14 cellular contexts compared by ENCODE assay signal in the genomic region with DNA sequence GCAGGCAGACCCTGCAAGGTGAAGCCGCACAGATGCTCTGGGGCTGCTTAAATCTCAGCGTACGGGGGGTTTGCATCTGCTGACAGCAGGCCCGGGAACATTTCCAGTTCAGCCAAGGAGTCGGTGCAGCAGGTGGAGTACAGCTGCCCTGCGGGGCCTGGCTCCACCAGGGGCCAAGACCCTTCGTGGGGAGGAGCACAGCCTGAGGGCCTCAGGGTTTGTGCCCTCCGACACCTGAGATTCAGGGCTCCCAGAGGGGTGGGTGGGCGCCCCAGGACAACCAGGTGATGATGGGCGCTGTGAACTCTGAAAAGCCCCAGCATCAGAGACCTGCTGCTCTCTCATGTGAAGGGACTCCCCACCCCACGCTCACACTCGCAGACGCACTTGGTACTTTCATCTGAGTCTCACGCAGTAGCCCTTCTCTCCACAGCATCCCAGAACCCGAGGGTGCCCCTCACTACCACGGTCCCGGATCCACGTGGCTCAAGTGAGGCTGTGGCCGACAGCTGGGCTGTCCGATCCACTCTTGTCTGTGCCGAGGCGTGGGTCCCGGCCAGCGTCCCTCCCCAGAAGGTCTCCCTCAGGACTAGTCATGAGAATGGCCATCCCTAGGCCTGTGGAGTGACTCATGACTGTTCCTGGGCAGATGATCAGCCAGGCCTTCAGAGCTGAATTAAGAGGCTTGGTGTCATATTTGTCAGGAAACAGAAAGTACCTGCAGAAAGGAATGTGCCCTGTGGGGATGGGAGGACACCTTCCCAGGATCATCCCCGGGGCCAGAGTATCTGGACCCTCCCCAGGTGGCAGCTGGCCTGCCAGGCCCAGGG. TPM values are rescaled to one million over a fixed set of nuclear protein-coding genes. Genes with fewer than 3 reads are reported as not detected.
DNase-seq lines count a peak whose midpoint lies in the region; ATAC-seq and TF ChIP-seq lines count a peak whose summit lies in the region.
"Had no signal": no experiment of that assay in that cellular context is flagged by ENCODE, and none has a peak within 500 bp of the region (broad histone marks: within the 10 kb centered on the region; RNA-seq: fewer than 3 reads in every experiment).

No MANE protein-coding gene starts in this region.

- intact Hi-C loops in colonic mucosa (cut with DNase I) = no loop called here
- intact Hi-C loops in psoas muscle (cut with DNase I) = no loop called here

- H3K4me1 ChIP-seq in colonic mucosa = no peaks in the 10 kb centered on the region
- H3K4me1 ChIP-seq in psoas muscle = no peaks in the 10 kb centered on the region

- H3K9ac ChIP-seq in colonic mucosa (ENCODE audit: low read depth in 2 of 2, low read length in 2 of 2) = peak overlapping the region; percentile 35 to 36

- CTCF ChIA-PET in activated CD4-positive, alpha-beta T cell treated with anti-CD3 and anti-CD28 coated beads, Interleukin-2, amount 10 ng/mL, durations not matched to agents 7 days and 5 days (lab: Charles Lee) = interaction anchor here (1.2 kb wide), 1 partner anchor 25 kb away, joined by 3 read pairs; no protein-coding TSS in a partner anchor

- H3K9me3 ChIP-seq in colonic mucosa (no peaks in the 10 kb centered on the region), psoas muscle (no peaks in the 10 kb centered on the region)

- H3K36me3 Mint-ChIP-seq in activated CD4-positive, alpha-beta T cell treated with anti-CD3 and anti-CD28 coated beads, Interleukin-2, amount 10 ng/mL, durations not matched to agents 7 days and 5 days (ENCODE audit: low read depth) = peaks cover 56% of the 10 kb centered on the region

- no peaks in the 10 kb centered on the region for H3K27me3 Mint-ChIP-seq in activated CD4-positive, alpha-beta T cell treated with anti-CD3 and anti-CD28 coated beads, Interleukin-2, amount 10 ng/mL, durations not matched to agents 7 days and 5 days
- H3K27me3 Mint-ChIP-seq: activated B cell treated with CpG ODN at 0.5 μM for 24 hours had no signal

- H3K27ac ChIP-seq in colonic mucosa (peak overlapping the region; percentile 27), psoas muscle (no peak overlapping the region)

- H3K27me3 ChIP-seq in colonic mucosa (no peaks in the 10 kb centered on the region), psoas muscle (ENCODE audit: insufficient read depth in 3 of 3, low read length in 2 of 3) (no peaks in the 10 kb centered on the region)

- no peak overlapping the region for H3K4me3 ChIP-seq in colonic mucosa
- H3K4me3 ChIP-seq in psoas muscle = no peak overlapping the region

- 78 to 80% (median 79%) methylated on average over 25 of the region's 25 CpGs for WGBS in psoas muscle, 3 donors

- TF ChIP-seq POLR2A in erythroblast (IDR thresholded peaks at IDR 0.05; ENCODE audit: low read length) = no peak

- H3K4me1 Mint-ChIP-seq in activated CD4-positive, alpha-beta T cell treated with anti-CD3 and anti-CD28 coated beads, Interleukin-2, amount 10 ng/mL, durations not matched to agents 7 days and 5 days = peaks cover 38% of the 10 kb centered on the region

- H3K9me3 Mint-ChIP-seq in activated CD4-positive, alpha-beta T cell treated with anti-CD3 and anti-CD28 coated beads, Interleukin-2, amount 10 ng/mL, durations not matched to agents 7 days and 5 days = no peaks in the 10 kb centered on the region
- H3K9me3 Mint-ChIP-seq: activated B cell treated with CpG ODN at 0.5 μM for 24 hours had no signal

- DNase-seq in activated CD4-positive, alpha-beta T cell treated with anti-CD3 and anti-CD28 coated beads, Interleukin-2, amount 10 ng/mL, durations not matched to agents 7 days and 5 days = no peak
- DNase-seq in activated CD4-positive, alpha-beta T cell treated with anti-CD3 and anti-CD28 coated beads, Interleukin-2, amount 50 U/mL, for 1 hour = no peak
- peak; percentile 3 for DNase-seq in M059J (ENCODE audit: low read depth)
- no peak for DNase-seq in colonic mucosa
- peak; percentile 12 to 44 for DNase-seq in psoas muscle
- DNase-seq in erythroblast (lab: John Stamatoyannopoulos, UW) = no peak
- DNase-seq in KG1 (lab: John Stamatoyannopoulos, UW) = no peak
- no peak for DNase-seq in activated effector memory CD4-positive, alpha-beta T cell treated with anti-CD3 and anti-CD28 coated beads, Interleukin-2, amount 50 U/mL, for 16 hours
- DNase-seq: activated B cell treated with CpG ODN at 0.5 μM for 24 hours, GF-D8, NCI-H446 treated with DMSO at 0.1 percent for 48 hours had no signal

- POLR2A ChIA-PET in activated CD4-positive, alpha-beta T cell treated with anti-CD3 and anti-CD28 coated beads, Interleukin-2, amount 10 ng/mL, durations not matched to agents 7 days and 5 days (lab: Charles Lee) = no interaction called here

- H3K4me3 Mint-ChIP-seq in activated CD4-positive, alpha-beta T cell treated with anti-CD3 and anti-CD28 coated beads, Interleukin-2, amount 10 ng/mL, durations not matched to agents 7 days and 5 days = no peak overlapping the region

- no peak for TF ChIP-seq CTCF in colonic mucosa (IDR thresholded peaks at IDR 0.05)
- TF ChIP-seq CTCF in psoas muscle (IDR thresholded peaks at IDR 0.05) = no peak

- H3K36me3 ChIP-seq in colonic mucosa (peaks cover 8% of the 10 kb centered on the region), psoas muscle (ENCODE audit: insufficient read depth in 1 of 2, low read depth in 1 of 2) (peaks cover 4 to 53% of the 10 kb centered on the region in 2 donors)

- no peak for ATAC-seq in psoas muscle

- peak overlapping the region; percentile 84 for H3K27ac Mint-ChIP-seq in activated CD4-positive, alpha-beta T cell treated with anti-CD3 and anti-CD28 coated beads, Interleukin-2, amount 10 ng/mL, durations not matched to agents 7 days and 5 days

RNA-seq across cellular contexts. Expression of gene ACSF3, which starts 29.6 kb away (rescaled TPM):
- total RNA-seq in activated CD4-positive, alpha-beta T cell treated with anti-CD3 and anti-CD28 coated beads, Interleukin-2, amount 10 ng/mL, durations not matched to agents 7 days and 5 days = 10 to 100 TPM; 57.3 to 62.0 TPM
- total RNA-seq in M059J (2014; rRNA removed; shearing (Covaris generic)) = 5.0 and 16.2 TPM in 2 replicates
- total RNA-seq in colonic mucosa (10 to 100 TPM; 60.2 TPM), psoas muscle (10 to 100 TPM; 16.2 to 26.5 (median 19.1) TPM)
- 10 to 100 TPM; 13.4 to 15.5 (median 13.5) TPM for polyA plus RNA-seq in psoas muscle

RNA-seq across cellular contexts. Expression of gene CDH15, which starts 48.3 kb away (rescaled TPM):
- not detected for total RNA-seq in activated CD4-positive, alpha-beta T cell treated with anti-CD3 and anti-CD28 coated beads, Interleukin-2, amount 10 ng/mL, durations not matched to agents 7 days and 5 days
- 0.10 TPM in 1 of 2 replicates, not detected in the other for total RNA-seq in M059J (2014; rRNA removed; shearing (Covaris generic))
- not detected for total RNA-seq in colonic mucosa
- total RNA-seq in psoas muscle = 10 to 100 TPM; 36.7 to 62.8 (median 51.1) TPM
- 10 to 100 TPM; 18.0 to 32.9 (median 19.9) TPM for polyA plus RNA-seq in psoas muscle
- total RNA-seq: activated B cell treated with CpG ODN at 0.5 μM for 24 hours, ureter had no signal
- polyA plus RNA-seq: keratinocyte, neural cell had no signal

Comparison
In these comparisons a context has a peak if more than half of its experiments do, and no peak if none do; other contexts are left out.
1. DNase-seq: peak in M059J (single experiment) and psoas muscle (2 of 2); none in activated CD4-positive, alpha-beta T cell treated with anti-CD3 and anti-CD28 coated beads, Interleukin-2, amount 10 ng/mL, durations not matched to agents 7 days and 5 days (single experiment), activated CD4-positive, alpha-beta T cell treated with anti-CD3 and anti-CD28 coated beads, Interleukin-2, amount 50 U/mL, for 1 hour (single experiment), colonic mucosa (single experiment), erythroblast (0 of 2), KG1 (single experiment) and activated effector memory CD4-positive, alpha-beta T cell treated with anti-CD3 and anti-CD28 coated beads, Interleukin-2, amount 50 U/mL, for 16 hours (single experiment).
2. RNA of gene CDH15, which starts 48.3 kb away (total RNA-seq): 36.7 to 62.8 TPM in psoas muscle; 0.10 TPM in M059J, not detected in colonic mucosa and not detected in activated CD4-positive, alpha-beta T cell treated with anti-CD3 and anti-CD28 coated beads, Interleukin-2, amount 10 ng/mL, durations not matched to agents 7 days and 5 days; every median in the first group is over 10 times any median in the second.